18 cellular contexts compared by ENCODE assay signal in the genomic region with DNA sequence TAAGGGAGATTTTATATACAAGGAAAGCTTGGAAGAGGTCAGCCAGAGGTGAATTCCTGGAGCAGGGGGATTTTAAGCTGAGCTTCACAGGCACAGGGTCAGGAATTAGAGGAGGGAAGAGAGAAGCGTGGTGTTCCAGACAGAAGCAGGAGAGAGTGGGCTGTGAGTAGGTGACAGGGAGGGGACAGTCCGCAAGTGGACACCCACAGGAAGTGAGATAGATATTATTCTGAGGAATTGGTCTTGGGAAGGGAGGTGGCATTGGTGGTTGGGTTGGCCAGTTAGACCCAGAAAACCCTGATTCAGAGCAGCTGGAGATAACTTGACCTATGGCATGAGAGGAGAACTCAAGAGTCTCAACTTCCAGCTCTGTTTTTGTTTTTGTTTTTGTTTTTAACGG. TPM values are rescaled to one million over a fixed set of nuclear protein-coding genes. Genes with fewer than 3 reads are reported as not detected.
DNase-seq lines count a peak whose midpoint lies in the region; ATAC-seq and TF ChIP-seq lines count a peak whose summit lies in the region.
"Had no signal": no experiment of that assay in that cellular context is flagged by ENCODE, and none has a peak within 500 bp of the region (broad histone marks: within the 10 kb centered on the region; RNA-seq: fewer than 3 reads in every experiment).

No MANE protein-coding gene starts in this region.

- peak overlapping the region; percentile 19 to 71 for H3K27ac ChIP-seq in breast epithelium
- no peak overlapping the region for H3K27ac ChIP-seq in mammary epithelial cell (ENCODE audit: insufficient read depth, low read depth, low read length)
- H3K27ac ChIP-seq in neural progenitor cell = peak overlapping the region; percentile 46
- no peak overlapping the region for H3K27ac ChIP-seq in CD4-positive, alpha-beta memory T cell (ENCODE audit: low read depth, low read length)
- H3K27ac ChIP-seq: Peyer's patch had no signal

- H3F3A ChIP-seq in neural progenitor cell (ENCODE audit: low read depth) = peaks cover 25% of the 10 kb centered on the region

- POLR2A ChIA-PET in CD4-positive, alpha-beta memory T cell (lab: Charles Lee; ENCODE audit: partially characterized antibody) = interaction anchor here (1.2 to 1.7 kb wide), 2 partner anchors 15 to 37 kb away, joined by 3 to 5 read pairs; a partner anchor contains a TSS

- H3K79me2 ChIP-seq in mammary epithelial cell (ENCODE audit: insufficient read depth, low read length) (no peaks in the 10 kb centered on the region), neural progenitor cell (ENCODE audit: low read depth) (no peaks in the 10 kb centered on the region)

- no peak for ATAC-seq in natural killer cell

- 46% methylated on average over 3 of the region's 3 CpGs for WGBS in mammary epithelial cell (ENCODE audit: low coverage, missing lambda C conversion rate)

- CTCF ChIA-PET in mammary epithelial cell (lab: Charles Lee; ENCODE audit: low non-redundant PET) = no interaction called here
- CTCF ChIA-PET in CD4-positive, alpha-beta memory T cell (lab: Charles Lee; ENCODE audit: partially characterized antibody) = interaction anchor here (1.1 to 16.7 kb wide), 10 partner anchors 8 to 221 kb away, joined by 3 to 199 read pairs (median 4); no protein-coding TSS in a partner anchor

- H4K20me1 ChIP-seq in mammary epithelial cell (ENCODE audit: insufficient read depth, low read length) (no peaks in the 10 kb centered on the region), neural progenitor cell (ENCODE audit: low read depth) (peaks cover 7% of the 10 kb centered on the region)

- intact Hi-C loops in breast epithelium (cut with DNase I; ENCODE audit: low total_unique reads) = no loop called here
- intact Hi-C loops in mammary epithelial cell (cut with micrococcal nuclease) = loop anchor here (10.0 kb wide), 1 partner anchor 365 kb away; no protein-coding TSS in a partner anchor
- intact Hi-C loops in natural killer cell (cut with micrococcal nuclease) = loop anchor here (10.0 kb wide), 2 partner anchors 215 to 295 kb away; no protein-coding TSS in a partner anchor
- intact Hi-C loops in CD4-positive, alpha-beta memory T cell (cut with micrococcal nuclease) = loop anchor here (5.0 kb wide), 1 partner anchor 178 kb away; no protein-coding TSS in a partner anchor

- peaks cover 8 to 25% of the 10 kb centered on the region in 2 donors for H3K4me1 ChIP-seq in breast epithelium
- no peaks in the 10 kb centered on the region for H3K4me1 ChIP-seq in mammary epithelial cell (ENCODE audit: insufficient read depth, low read length)
- peaks cover 15% of the 10 kb centered on the region for H3K4me1 ChIP-seq in neural progenitor cell
- peaks cover under 1% of the 10 kb centered on the region for H3K4me1 ChIP-seq in CD4-positive, alpha-beta memory T cell (ENCODE audit: insufficient read depth, low read length)
- H3K4me1 ChIP-seq: BE2C had no signal

- dilution Hi-C loops in mammary epithelial cell (cut with HindIII; ENCODE audit: low sequenced_read_pairs) = no loop called here

- peaks cover 1% of the 10 kb centered on the region for H3K4me1 Mint-ChIP-seq in chondrocyte (ENCODE audit: low read depth)
- peaks cover 18% of the 10 kb centered on the region for H3K4me1 Mint-ChIP-seq in neural progenitor cell
- peaks cover 40 to 46% of the 10 kb centered on the region in 2 donors for H3K4me1 Mint-ChIP-seq in natural killer cell
- peaks cover under 1 to 12% (median 2%) of the 10 kb centered on the region in 4 donors for H3K4me1 Mint-ChIP-seq in CD4-positive, alpha-beta memory T cell

- H2AFZ ChIP-seq in mammary epithelial cell (ENCODE audit: low read depth, low read length) (no peak overlapping the region), neural progenitor cell (replicated peaks) (no peak overlapping the region)

- H3K9me3 Mint-ChIP-seq in chondrocyte (ENCODE audit: low read depth) (no peaks in the 10 kb centered on the region), neural progenitor cell (no peaks in the 10 kb centered on the region), natural killer cell (no peaks in the 10 kb centered on the region)
- H3K9me3 Mint-ChIP-seq in CD4-positive, alpha-beta memory T cell = no peaks in the 10 kb centered on the region
- H3K9me3 Mint-ChIP-seq: CD4-positive, alpha-beta T cell had no signal

- H3K9ac ChIP-seq in mammary epithelial cell (ENCODE audit: insufficient read depth, low read length) (no peak overlapping the region), neural progenitor cell (no peak overlapping the region)

- no TSS peak for BruUV-seq in mammary epithelial cell (replicated peaks; lab: Mats Ljungman, UMichigan)

- no peaks in the 10 kb centered on the region for H3K36me3 ChIP-seq in breast epithelium
- peaks cover 18% of the 10 kb centered on the region for H3K36me3 ChIP-seq in mammary epithelial cell (ENCODE audit: insufficient read depth, low read length)
- no peaks in the 10 kb centered on the region for H3K36me3 ChIP-seq in neural progenitor cell
- H3K36me3 ChIP-seq in CD4-positive, alpha-beta memory T cell (ENCODE audit: insufficient read depth, low read length) = peaks cover 18% of the 10 kb centered on the region

- H3K27me3 Mint-ChIP-seq in chondrocyte (ENCODE audit: low read depth) (no peaks in the 10 kb centered on the region), neural progenitor cell (ENCODE audit: insufficient read depth, low read depth) (peaks cover 3% of the 10 kb centered on the region), natural killer cell (ENCODE audit: low read depth in 2 of 2) (no peaks in the 10 kb centered on the region)
- no peaks in the 10 kb centered on the region for H3K27me3 Mint-ChIP-seq in CD4-positive, alpha-beta memory T cell
- H3K27me3 Mint-ChIP-seq: CD4-positive, alpha-beta T cell had no signal

- no peak for TF ChIP-seq POLR2A in breast epithelium (IDR thresholded peaks at IDR 0.05)

- H3K27ac Mint-ChIP-seq in chondrocyte (ENCODE audit: unreplicated experiment) = no peak overlapping the region
- H3K27ac Mint-ChIP-seq in neural progenitor cell = no peak overlapping the region
- H3K27ac Mint-ChIP-seq in natural killer cell = no peak overlapping the region
- no peak overlapping the region for H3K27ac Mint-ChIP-seq in CD4-positive, alpha-beta memory T cell
- H3K27ac Mint-ChIP-seq: CD4-positive, alpha-beta T cell had no signal

- H3K9me3 ChIP-seq in breast epithelium (no peaks in the 10 kb centered on the region), mammary epithelial cell (replicated peaks; ENCODE audit: insufficient read depth, low read length) (no peaks in the 10 kb centered on the region), neural progenitor cell (ENCODE audit: low read depth) (no peaks in the 10 kb centered on the region)
- no peaks in the 10 kb centered on the region for H3K9me3 ChIP-seq in CD4-positive, alpha-beta memory T cell (ENCODE audit: control insufficient read depth in 1 of 2, low read length in 2 of 2)
- H3K9me3 ChIP-seq: BE2C, Peyer's patch had no signal

- H3K4me3 Mint-ChIP-seq in chondrocyte (ENCODE audit: unreplicated experiment) (no peak overlapping the region), neural progenitor cell (no peak overlapping the region), natural killer cell (no peak overlapping the region)
- no peak overlapping the region for H3K4me3 Mint-ChIP-seq in CD4-positive, alpha-beta memory T cell
- H3K4me3 Mint-ChIP-seq: CD4-positive, alpha-beta T cell had no signal

- in situ Hi-C loops in mammary epithelial cell (cut with MboI; ENCODE audit: low sequenced_read_pairs in 2 of 2) = loop anchor here (5.0 to 25.0 kb wide), 2 partner anchors 83 to 312 kb away; a partner anchor contains a TSS

- H3K4me2 ChIP-seq in mammary epithelial cell (ENCODE audit: insufficient read depth, low read depth, low read length) = no peak overlapping the region
- no peak overlapping the region for H3K4me2 ChIP-seq in neural progenitor cell

- TF ChIP-seq CTCF in breast epithelium (IDR thresholded peaks at IDR 0.05) (no peak), mammary epithelial cell (conservative IDR thresholded peaks at IDR 0.05 in 1 of 2, IDR thresholded peaks at IDR 0.05 in 1 of 2; ENCODE audit: extremely low read depth in 1 of 2, insufficient read depth in 1 of 2, low read depth in 1 of 2, low read length in 2 of 2) (no peak), chondrocyte (IDR thresholded peaks at IDR 0.05) (no peak), neural progenitor cell (IDR thresholded peaks at IDR 0.05) (no peak), natural killer cell (IDR thresholded peaks at IDR 0.05) (no peak)

- DNase-seq in breast epithelium (ENCODE audit: low spot score in 2 of 2) (no peak), mammary epithelial cell (no peak), chondrocyte (ENCODE audit: low spot score) (peak; percentile 12), neural progenitor cell (ENCODE audit: low spot score) (no peak), natural killer cell (no peak), HPDE6-E6E7 (ENCODE audit: extremely low spot score) (no peak)
- DNase-seq in CD4-positive, alpha-beta memory T cell = no peak
- DNase-seq: BE2C; CD4-positive, alpha-beta T cell; DMS79; GOT3; KG1; MV-4-11; NCI-H1694 treated with DMSO at 0.1 percent for 48 hours; NCI-H510A; NCI-H748 treated with DMSO at 0.1 percent for 48 hours; NK-92 treated with Interleukin-12 subunit alpha and Interleukin-12 subunit beta, amount 100 ng/mL, for 24 hours; Peyer's patch had no signal

- H3K36me3 Mint-ChIP-seq in chondrocyte (ENCODE audit: low read depth) = peaks cover 13% of the 10 kb centered on the region
- H3K36me3 Mint-ChIP-seq in neural progenitor cell = peaks cover 5% of the 10 kb centered on the region
- no peaks in the 10 kb centered on the region for H3K36me3 Mint-ChIP-seq in natural killer cell
- peaks cover 20 to 27% of the 10 kb centered on the region in 2 donors for H3K36me3 Mint-ChIP-seq in CD4-positive, alpha-beta memory T cell

- H3K4me3 ChIP-seq in breast epithelium = no peak overlapping the region
- H3K4me3 ChIP-seq in mammary epithelial cell (replicated peaks in 1 of 3; ENCODE audit: insufficient read depth in 1 of 3, low read depth in 2 of 3, low read length in 3 of 3) = no peak overlapping the region
- H3K4me3 ChIP-seq in neural progenitor cell = no peak overlapping the region
- H3K4me3 ChIP-seq in CD4-positive, alpha-beta memory T cell (ENCODE audit: low read length in 2 of 2) = no peak overlapping the region
- H3K4me3 ChIP-seq: Peyer's patch had no signal

- H3K27me3 ChIP-seq in breast epithelium (no peaks in the 10 kb centered on the region), mammary epithelial cell (ENCODE audit: insufficient read depth, low read length) (no peaks in the 10 kb centered on the region), neural progenitor cell (no peaks in the 10 kb centered on the region)
- no peaks in the 10 kb centered on the region for H3K27me3 ChIP-seq in CD4-positive, alpha-beta memory T cell (ENCODE audit: insufficient read depth, low read length)
- H3K27me3 ChIP-seq: BE2C, Peyer's patch had no signal

RNA-seq across cellular contexts. Expression of a gene that starts 14.7 kb away (rescaled TPM):
- total RNA-seq in breast epithelium (100 to 1,000 TPM; 100 to 110 (median 108) TPM), mammary epithelial cell (100 to 1,000 TPM; 115 to 193 TPM), chondrocyte (108 to 129 TPM (median 114 TPM) in 3 replicates), neural progenitor cell (ENCODE audit: low replicate concordance) (126 and 168 TPM in 2 replicates), natural killer cell (10 to 100 TPM; 49.6 to 66.2 (median 60.3) TPM)
- polyA plus RNA-seq in mammary epithelial cell = 339 TPM
- polyA minus RNA-seq in mammary epithelial cell = 289 TPM
- total RNA-seq in CD4-positive, alpha-beta memory T cell = 10 to 100 TPM; 62.0 to 64.2 TPM
- polyA plus RNA-seq in CD4-positive, alpha-beta memory T cell = 100 to 1,000 TPM; 153 to 202 TPM

RNA-seq across cellular contexts. Expression of a gene that starts 37.9 kb away (rescaled TPM):
- total RNA-seq in breast epithelium (100 to 1,000 TPM in 1 of 3 donors, 10 to 100 TPM in 2; 34.2 to 157 (median 72.4) TPM), mammary epithelial cell (10 to 100 TPM; 12.9 to 16.7 TPM), chondrocyte (45.0 to 59.3 TPM (median 48.0 TPM) in 3 replicates), neural progenitor cell (ENCODE audit: low replicate concordance) (45.6 and 55.7 TPM in 2 replicates), natural killer cell (10 to 100 TPM; 53.8 to 79.1 (median 73.3) TPM)
- polyA plus RNA-seq in mammary epithelial cell = 4.3 TPM
- polyA minus RNA-seq in mammary epithelial cell = 27.3 TPM
- 10 to 100 TPM; 64.2 to 68.6 TPM for total RNA-seq in CD4-positive, alpha-beta memory T cell
- polyA plus RNA-seq in CD4-positive, alpha-beta memory T cell = 10 to 100 TPM; 13.1 to 28.4 TPM

Comparison
In these comparisons a context has a peak if more than half of its experiments do, and no peak if none do; other contexts are left out.
1. H3K27ac ChIP-seq: peak in breast epithelium (2 of 2) and neural progenitor cell (single experiment); none in mammary epithelial cell (single experiment) and CD4-positive, alpha-beta memory T cell (single experiment).